Comparison of ENCODE assay signal across 1 cellular context in genomic region chr19:898663-899062, GRCh38.
TF ChIP-seq lines count a peak whose summit lies in the region.

No MANE protein-coding gene starts in this region.

TF ChIP-seq in HepG2, 621 proteins besides CTCF, POLR2A, EP300 and RAD21 (continued from another document):
- TF ChIP-seq GRHL1 (CRISPR knock-in tag; conservative IDR thresholded peaks at IDR 0.05) (no peak), ZNF317 (CRISPR knock-in tag; IDR thresholded peaks at IDR 0.05) (no peak)
